15 cellular contexts compared by ENCODE assay signal in the genomic region with DNA sequence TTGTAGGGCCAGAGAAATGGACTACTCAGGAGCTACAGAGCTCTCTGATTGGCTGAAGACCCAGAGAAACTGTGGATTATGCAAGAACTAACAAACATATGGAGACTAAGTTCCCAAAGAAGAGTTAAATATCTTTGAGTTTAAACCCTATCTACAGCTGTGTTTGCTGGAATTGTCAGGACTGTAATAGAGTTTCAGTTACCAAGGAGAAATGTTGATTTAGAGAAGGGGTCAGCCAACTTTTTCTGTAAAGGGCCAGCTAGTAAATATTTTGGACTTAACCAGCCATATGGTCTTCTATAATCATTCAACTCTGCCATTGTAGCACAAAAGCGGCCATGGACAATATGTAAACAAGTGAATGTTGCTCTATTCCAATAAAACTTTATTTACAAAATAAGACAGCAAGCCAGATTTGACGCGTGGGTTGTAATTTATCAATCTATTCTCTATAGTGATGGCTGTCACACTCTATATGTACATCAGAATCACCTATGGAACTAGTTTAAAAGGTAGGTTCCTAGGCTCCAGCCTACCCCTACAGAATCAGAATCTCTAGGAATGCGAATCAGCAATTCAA. TPM values are rescaled to one million over a fixed set of nuclear protein-coding genes. Genes with fewer than 3 reads are reported as not detected.
DNase-seq lines count a peak whose midpoint lies in the region; ATAC-seq lines count a peak whose summit lies in the region.
"Had no signal": no experiment of that assay in that cellular context is flagged by ENCODE, and none has a peak within 500 bp of the region (broad histone marks: within the 10 kb centered on the region; RNA-seq: fewer than 3 reads in every experiment).

No MANE protein-coding gene starts in this region.

- peaks cover 49% of the 10 kb centered on the region for H3K4me1 Mint-ChIP-seq in activated T-cell treated with anti-CD3 and anti-CD28 coated beads, Interleukin-2, amount 50 U/mL, for 24 hours (ENCODE audit: low read depth)
- peaks cover 54% of the 10 kb centered on the region for H3K4me1 Mint-ChIP-seq in T-helper 17 cell
- peaks cover 43% of the 10 kb centered on the region for H3K4me1 Mint-ChIP-seq in stimulated activated effector memory CD8-positive, alpha-beta T cell treated with anti-CD3 and anti-CD28 coated beads, Interleukin-12 subunit alpha, Interleukin-12 subunit beta, amount 100 ng/mL, for 72 hours

- DNase-seq in activated T-cell treated with anti-CD3 and anti-CD28 coated beads, Interleukin-2, amount 50 U/mL, for 24 hours = no peak
- DNase-seq in activated T-cell treated with anti-CD3 and anti-CD28 coated beads, Interleukin-2, amount 50 U/mL, for 48 hours = no peak
- DNase-seq in T-helper 17 cell = no peak
- DNase-seq in stimulated activated effector memory CD8-positive, alpha-beta T cell treated with anti-CD3 and anti-CD28 coated beads, Interleukin-12 subunit alpha, Interleukin-12 subunit beta, amount 100 ng/mL, for 72 hours (ENCODE audit: low spot score in 2 of 2) = no peak
- no peak for DNase-seq in aorta
- DNase-seq: H7, heart right ventricle, mucosa of descending colon, NCI-H187 treated with DMSO at 0.1 percent for 48 hours, NCI-H526, posterior cingulate gyrus had no signal

- no peak overlapping the region for H3K4me3 Mint-ChIP-seq in activated T-cell treated with anti-CD3 and anti-CD28 coated beads, Interleukin-2, amount 50 U/mL, for 24 hours
- no peak overlapping the region for H3K4me3 Mint-ChIP-seq in T-helper 17 cell
- H3K4me3 Mint-ChIP-seq in stimulated activated effector memory CD8-positive, alpha-beta T cell treated with anti-CD3 and anti-CD28 coated beads, Interleukin-12 subunit alpha, Interleukin-12 subunit beta, amount 100 ng/mL, for 72 hours = peak overlapping the region; percentile 51
- H3K4me3 Mint-ChIP-seq: activated T-helper 1 cell treated with anti-CD3 and anti-CD28 coated beads, Interleukin-12 subunit alpha, Interleukin-12 subunit beta, Interleukin-2, Interleukin-4 antibody, amounts not matched to agents 30 ng/mL and 10 ng/mL and 1 ng/mL, durations not matched to agents 14 hours and 24 hours and 36 hours had no signal

- no peak overlapping the region for H3K27ac ChIP-seq in aorta (ENCODE audit: low read depth in 1 of 2, low read length in 2 of 2)
- H3K27ac ChIP-seq: heart right ventricle, suprapubic skin had no signal

- no peaks in the 10 kb centered on the region for H3K4me1 ChIP-seq in aorta (ENCODE audit: control insufficient read depth in 1 of 2, insufficient read depth in 2 of 2, low read length in 2 of 2)
- H3K4me1 ChIP-seq: suprapubic skin had no signal

- H3K36me3 ChIP-seq in aorta (ENCODE audit: control insufficient read depth in 1 of 2, insufficient read depth in 2 of 2, low read length in 1 of 2) = peaks cover 0 to 2% of the 10 kb centered on the region in 2 donors
- H3K36me3 ChIP-seq: heart right ventricle, suprapubic skin had no signal

- no peaks in the 10 kb centered on the region for H3K9me3 Mint-ChIP-seq in activated T-cell treated with anti-CD3 and anti-CD28 coated beads, Interleukin-2, amount 50 U/mL, for 24 hours
- H3K9me3 Mint-ChIP-seq in stimulated activated effector memory CD8-positive, alpha-beta T cell treated with anti-CD3 and anti-CD28 coated beads, Interleukin-12 subunit alpha, Interleukin-12 subunit beta, amount 100 ng/mL, for 72 hours = no peaks in the 10 kb centered on the region
- H3K9me3 Mint-ChIP-seq: activated T-helper 1 cell treated with anti-CD3 and anti-CD28 coated beads, Interleukin-12 subunit alpha, Interleukin-12 subunit beta, Interleukin-2, Interleukin-4 antibody, amounts not matched to agents 30 ng/mL and 10 ng/mL and 1 ng/mL, durations not matched to agents 14 hours and 24 hours and 36 hours had no signal

- H3K4me3 ChIP-seq in aorta (ENCODE audit: low read length in 2 of 2) = no peak overlapping the region
- H3K4me3 ChIP-seq: heart right ventricle, mucosa of descending colon, suprapubic skin had no signal

- no peaks in the 10 kb centered on the region for H3K9me3 ChIP-seq in T-helper 17 cell (ENCODE audit: control insufficient read depth, low read length, poor library complexity, severe bottlenecking)
- no peaks in the 10 kb centered on the region for H3K9me3 ChIP-seq in aorta (ENCODE audit: control insufficient read depth, low read length)
- H3K9me3 ChIP-seq: heart right ventricle, mucosa of descending colon, suprapubic skin had no signal

- peaks cover 6% of the 10 kb centered on the region for H3K36me3 Mint-ChIP-seq in activated T-cell treated with anti-CD3 and anti-CD28 coated beads, Interleukin-2, amount 50 U/mL, for 24 hours (ENCODE audit: low read depth)
- H3K36me3 Mint-ChIP-seq in T-helper 17 cell (ENCODE audit: low read depth) = peaks cover 3% of the 10 kb centered on the region
- no peaks in the 10 kb centered on the region for H3K36me3 Mint-ChIP-seq in stimulated activated effector memory CD8-positive, alpha-beta T cell treated with anti-CD3 and anti-CD28 coated beads, Interleukin-12 subunit alpha, Interleukin-12 subunit beta, amount 100 ng/mL, for 72 hours

- no peaks in the 10 kb centered on the region for H3K27me3 ChIP-seq in aorta (ENCODE audit: control insufficient read depth in 1 of 2, insufficient read depth in 2 of 2, low read length in 1 of 2)
- H3K27me3 ChIP-seq: heart right ventricle, suprapubic skin had no signal

- no peak for ATAC-seq in T-helper 17 cell
- ATAC-seq in stimulated activated effector memory CD8-positive, alpha-beta T cell treated with anti-CD3 and anti-CD28 coated beads, Interleukin-12 subunit alpha, Interleukin-12 subunit beta, amount 100 ng/mL, for 72 hours = no peak
- ATAC-seq in aorta (ENCODE audit: low FRiP score) = no peak
- ATAC-seq in HG02970 (IDR thresholded peaks at IDR 0.05; ENCODE audit: low FRiP score, unreplicated experiment) = no peak
- ATAC-seq: heart right ventricle, mucosa of descending colon had no signal

- WGBS in aorta, 2 donors = 94 to 95% methylated on average over 4 of the region's 4 CpGs

- intact Hi-C loops in aorta (cut with DNase I) = no loop called here

- peak overlapping the region; percentile 16 for H3K27ac Mint-ChIP-seq in activated T-cell treated with anti-CD3 and anti-CD28 coated beads, Interleukin-2, amount 50 U/mL, for 24 hours
- H3K27ac Mint-ChIP-seq in T-helper 17 cell = peak overlapping the region; percentile 90
- peak overlapping the region; percentile 90 for H3K27ac Mint-ChIP-seq in stimulated activated effector memory CD8-positive, alpha-beta T cell treated with anti-CD3 and anti-CD28 coated beads, Interleukin-12 subunit alpha, Interleukin-12 subunit beta, amount 100 ng/mL, for 72 hours

- H3K27me3 Mint-ChIP-seq in activated T-cell treated with anti-CD3 and anti-CD28 coated beads, Interleukin-2, amount 50 U/mL, for 24 hours = no peaks in the 10 kb centered on the region
- no peaks in the 10 kb centered on the region for H3K27me3 Mint-ChIP-seq in T-helper 17 cell

RNA-seq across cellular contexts. Expression of gene BCL2L15, which starts 7.8 kb away (rescaled TPM):
- 1 to 10 TPM; 1.4 to 1.5 TPM for total RNA-seq in T-helper 17 cell
- total RNA-seq in aorta = 1 to 10 TPM in 1 of 2 donors, under 1 TPM in 1; 0.36 to 2.2 TPM
- 10 to 100 TPM in 1 of 2 donors, under 1 TPM in 1; 0.38 to 36.1 TPM for polyA plus RNA-seq in aorta
- total RNA-seq: H7, RPMI7951 had no signal

RNA-seq across cellular contexts. Expression of gene PTPN22, which starts 8.0 kb away (rescaled TPM):
- total RNA-seq in T-helper 17 cell (10 to 100 TPM; 40.8 to 42.6 TPM), aorta (1 to 10 TPM; 4.7 to 6.7 TPM)
- under 1 TPM; 0.50 to 0.59 TPM for polyA plus RNA-seq in aorta
- total RNA-seq: H7 had no signal

RNA-seq across cellular contexts. Expression of gene AP4B1, which starts 25.1 kb away (rescaled TPM):
- total RNA-seq in T-helper 17 cell (10 to 100 TPM; 52.1 to 56.1 TPM), aorta (10 to 100 TPM; 15.7 to 24.8 TPM)
- polyA plus RNA-seq in aorta = 10 to 100 TPM in 1 of 2 donors, 1 to 10 TPM in 1; 8.5 to 35.4 TPM

RNA-seq across cellular contexts. Expression of gene DCLRE1B, which starts 25.6 kb away (rescaled TPM):
- total RNA-seq in T-helper 17 cell = 1 to 10 TPM; 5.4 to 7.0 TPM
- 1 to 10 TPM; 4.2 to 6.3 TPM for total RNA-seq in aorta
- 1 to 10 TPM; 1.9 to 2.6 TPM for polyA plus RNA-seq in aorta

RNA-seq across cellular contexts. Expression of gene HIPK1, which starts 49.6 kb away (rescaled TPM):
- total RNA-seq in T-helper 17 cell (100 to 1,000 TPM; 228 to 253 TPM), aorta (10 to 100 TPM; 71.1 to 75.3 TPM)
- polyA plus RNA-seq in aorta = 10 to 100 TPM; 14.9 to 19.7 TPM

Comparison
In these comparisons a context has a peak if more than half of its experiments do, and no peak if none do; other contexts are left out.
1. H3K27ac Mint-ChIP-seq: peak in every context shown above with its lines; median percentile 90 in T-helper 17 cell; 90 in stimulated activated effector memory CD8-positive, alpha-beta T cell treated with anti-CD3 and anti-CD28 coated beads, Interleukin-12 subunit alpha, Interleukin-12 subunit beta, amount 100 ng/mL, for 72 hours; 16 in activated T-cell treated with anti-CD3 and anti-CD28 coated beads, Interleukin-2, amount 50 U/mL, for 24 hours.
2. RNA of gene PTPN22, which starts 8.0 kb away (total RNA-seq): 40.8 to 42.6 TPM in T-helper 17 cell; 4.7 to 6.7 TPM in aorta; every median in the first group is over 4 times any median in the second.